Comparison of ENCODE assay signal across 1 cellular context in the genomic region with DNA sequence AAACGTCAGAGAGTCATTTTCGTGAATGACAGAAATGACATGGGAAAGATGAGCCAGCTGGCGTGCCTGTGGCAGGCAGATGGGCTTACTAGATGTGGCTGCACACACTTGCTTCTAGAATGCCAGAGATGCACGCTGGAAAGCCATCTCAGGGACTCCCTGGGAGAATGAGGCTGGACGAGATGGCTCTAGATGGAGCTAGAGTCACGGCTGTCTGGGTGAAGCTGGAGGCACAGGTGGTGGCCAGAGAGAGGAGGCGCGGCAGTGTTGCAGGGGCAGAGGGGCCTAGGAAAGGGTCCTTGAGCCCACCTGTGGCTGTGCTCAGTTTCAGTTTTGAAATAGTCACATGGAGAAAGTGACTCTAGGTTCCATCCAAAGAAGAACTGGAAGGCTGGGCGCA.
TF ChIP-seq lines count a peak whose summit lies in the region.

No MANE protein-coding gene starts in this region.

TF ChIP-seq in K562, 482 proteins besides CTCF, POLR2A, EP300 and RAD21:
- no peak for TF ChIP-seq ZEB2 (IDR thresholded peaks at IDR 0.05)
- TF ChIP-seq, protein P1, sequence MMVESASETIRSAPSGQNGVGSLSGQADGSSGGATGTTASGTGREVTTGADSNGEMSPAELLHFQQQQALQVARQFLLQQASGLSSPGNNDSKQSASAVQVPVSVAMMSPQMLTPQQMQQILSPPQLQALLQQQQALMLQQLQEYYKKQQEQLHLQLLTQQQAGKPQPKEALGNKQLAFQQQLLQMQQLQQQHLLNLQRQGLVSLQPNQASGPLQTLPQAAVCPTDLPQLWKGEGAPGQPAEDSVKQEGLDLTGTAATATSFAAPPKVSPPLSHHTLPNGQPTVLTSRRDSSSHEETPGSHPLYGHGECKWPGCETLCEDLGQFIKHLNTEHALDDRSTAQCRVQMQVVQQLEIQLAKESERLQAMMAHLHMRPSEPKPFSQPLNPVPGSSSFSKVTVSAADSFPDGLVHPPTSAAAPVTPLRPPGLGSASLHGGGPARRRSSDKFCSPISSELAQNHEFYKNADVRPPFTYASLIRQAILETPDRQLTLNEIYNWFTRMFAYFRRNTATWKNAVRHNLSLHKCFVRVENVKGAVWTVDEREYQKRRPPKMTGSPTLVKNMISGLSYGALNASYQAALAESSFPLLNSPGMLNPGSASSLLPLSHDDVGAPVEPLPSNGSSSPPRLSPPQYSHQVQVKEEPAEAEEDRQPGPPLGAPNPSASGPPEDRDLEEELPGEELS (CRISPR knock-in tag; IDR thresholded peaks at IDR 0.05; ENCODE audit: borderline replicate concordance) = no peak
- no peak for TF ChIP-seq FOXK1 (CRISPR knock-in tag; IDR thresholded peaks at IDR 0.05; ENCODE audit: borderline replicate concordance)
- TF ChIP-seq OTX1 (CRISPR knock-in tag; IDR thresholded peaks at IDR 0.05) = no peak
- TF ChIP-seq, protein P2, sequence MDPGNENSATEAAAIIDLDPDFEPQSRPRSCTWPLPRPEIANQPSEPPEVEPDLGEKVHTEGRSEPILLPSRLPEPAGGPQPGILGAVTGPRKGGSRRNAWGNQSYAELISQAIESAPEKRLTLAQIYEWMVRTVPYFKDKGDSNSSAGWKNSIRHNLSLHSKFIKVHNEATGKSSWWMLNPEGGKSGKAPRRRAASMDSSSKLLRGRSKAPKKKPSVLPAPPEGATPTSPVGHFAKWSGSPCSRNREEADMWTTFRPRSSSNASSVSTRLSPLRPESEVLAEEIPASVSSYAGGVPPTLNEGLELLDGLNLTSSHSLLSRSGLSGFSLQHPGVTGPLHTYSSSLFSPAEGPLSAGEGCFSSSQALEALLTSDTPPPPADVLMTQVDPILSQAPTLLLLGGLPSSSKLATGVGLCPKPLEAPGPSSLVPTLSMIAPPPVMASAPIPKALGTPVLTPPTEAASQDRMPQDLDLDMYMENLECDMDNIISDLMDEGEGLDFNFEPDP (CRISPR knock-in tag; IDR thresholded peaks at IDR 0.05) = no peak
- no peak for TF ChIP-seq ARID2 (IDR thresholded peaks at IDR 0.05)
- TF ChIP-seq ZNF263 (CRISPR knock-in tag; IDR thresholded peaks at IDR 0.05; ENCODE audit: borderline replicate concordance) = no peak
